8 cellular contexts compared by ENCODE assay signal in genomic region chr2:150167711-150168110, GRCh38.
DNase-seq lines count a peak whose midpoint lies in the region; ATAC-seq and TF ChIP-seq lines count a peak whose summit lies in the region.

No MANE protein-coding gene starts in this region.

- H3K36me3 ChIP-seq in Loucy (ENCODE audit: insufficient read depth, low read length) (no peaks in the 10 kb centered on the region), hepatocyte (replicated peaks; ENCODE audit: insufficient read depth, low read depth) (no peaks in the 10 kb centered on the region)

- WGBS in hepatocyte (ENCODE audit: low lambda C conversion rate, missing lambda C conversion rate): 71% methylated on average over 2 of the region's 2 CpGs

- DNase-seq in hepatocyte (ENCODE audit: low spot score) (peak; percentile 11), NK-92 (lab: John Stamatoyannopoulos, UW; ENCODE audit: unreplicated experiment) (no peak), left lobe of liver (ENCODE audit: low spot score) (no peak), NCI-H2029 treated with DMSO at 0.1 percent for 48 hours (lab: John Stamatoyannopoulos, UW) (no peak)
- no peak for DNase-seq in activated CD4-positive, alpha-beta T cell treated with anti-CD3 and anti-CD28 coated beads for 48 hours

- H3K27ac ChIP-seq in hepatocyte: peak overlapping the region; percentile 33

- H3K9me2 ChIP-seq in Loucy (replicated peaks; ENCODE audit: low read depth, low read length) (no peaks in the 10 kb centered on the region), hepatocyte (replicated peaks; ENCODE audit: insufficient read depth) (no peaks in the 10 kb centered on the region)

- H3F3A ChIP-seq in Loucy (ENCODE audit: low read depth): no peaks in the 10 kb centered on the region

- H3K4me3 ChIP-seq in Loucy (ENCODE audit: low read length, poor library complexity, severe bottlenecking): no peak overlapping the region
- no peak overlapping the region for H3K4me3 ChIP-seq in hepatocyte

- H3K9me3 ChIP-seq in Loucy (ENCODE audit: insufficient read depth, low read depth, low read length): no peaks in the 10 kb centered on the region
- H3K9me3 ChIP-seq in hepatocyte (ENCODE audit: low read depth): no peaks in the 10 kb centered on the region

- H4K20me1 ChIP-seq in Loucy (ENCODE audit: insufficient read depth, low read length, poor library complexity, severe bottlenecking) (no peaks in the 10 kb centered on the region), hepatocyte (ENCODE audit: insufficient read depth, poor library complexity, severe bottlenecking) (no peaks in the 10 kb centered on the region)

- TF ChIP-seq CTCF in Loucy (conservative IDR thresholded peaks at IDR 0.05; ENCODE audit: low read length) (no peak), hepatocyte (IDR thresholded peaks at IDR 0.05; ENCODE audit: poor library complexity) (no peak)

- H2AFZ ChIP-seq in Loucy (ENCODE audit: low read length): no peak overlapping the region
- H2AFZ ChIP-seq in hepatocyte: no peak overlapping the region

- peaks cover 38% of the 10 kb centered on the region for H3K4me1 ChIP-seq in Loucy (ENCODE audit: insufficient read depth, low read length, poor library complexity, severe bottlenecking)
- H3K4me1 ChIP-seq in hepatocyte (ENCODE audit: insufficient read depth): peaks cover 21% of the 10 kb centered on the region

- no peak overlapping the region for H3K9ac ChIP-seq in Loucy (ENCODE audit: low read depth, low read length, poor library complexity, severe bottlenecking)

- H3K4me2 ChIP-seq in Loucy (ENCODE audit: low read depth, low read length, poor library complexity, severe bottlenecking): peak overlapping the region; percentile 22
- no peak overlapping the region for H3K4me2 ChIP-seq in hepatocyte

- peak; percentile 99 for ATAC-seq in GM18505 (IDR thresholded peaks at IDR 0.05; ENCODE audit: unreplicated experiment)
- peak; percentile 83 for ATAC-seq in HG02571 (IDR thresholded peaks at IDR 0.05; ENCODE audit: unreplicated experiment)
- ATAC-seq in left lobe of liver: no peak

- H3K79me2 ChIP-seq in Loucy (ENCODE audit: insufficient read depth, low read length) (no peaks in the 10 kb centered on the region), hepatocyte (no peaks in the 10 kb centered on the region)

- H3K27me3 ChIP-seq in Loucy (ENCODE audit: insufficient read depth, low read length, poor library complexity, severe bottlenecking) (no peaks in the 10 kb centered on the region), hepatocyte (no peaks in the 10 kb centered on the region)

- TF ChIP-seq POLR2A in GM18505 (IDR thresholded peaks at IDR 0.05; ENCODE audit: borderline replicate concordance, extremely low read depth, insufficient read depth, insufficient read length): no peak
